In the genomic region with DNA sequence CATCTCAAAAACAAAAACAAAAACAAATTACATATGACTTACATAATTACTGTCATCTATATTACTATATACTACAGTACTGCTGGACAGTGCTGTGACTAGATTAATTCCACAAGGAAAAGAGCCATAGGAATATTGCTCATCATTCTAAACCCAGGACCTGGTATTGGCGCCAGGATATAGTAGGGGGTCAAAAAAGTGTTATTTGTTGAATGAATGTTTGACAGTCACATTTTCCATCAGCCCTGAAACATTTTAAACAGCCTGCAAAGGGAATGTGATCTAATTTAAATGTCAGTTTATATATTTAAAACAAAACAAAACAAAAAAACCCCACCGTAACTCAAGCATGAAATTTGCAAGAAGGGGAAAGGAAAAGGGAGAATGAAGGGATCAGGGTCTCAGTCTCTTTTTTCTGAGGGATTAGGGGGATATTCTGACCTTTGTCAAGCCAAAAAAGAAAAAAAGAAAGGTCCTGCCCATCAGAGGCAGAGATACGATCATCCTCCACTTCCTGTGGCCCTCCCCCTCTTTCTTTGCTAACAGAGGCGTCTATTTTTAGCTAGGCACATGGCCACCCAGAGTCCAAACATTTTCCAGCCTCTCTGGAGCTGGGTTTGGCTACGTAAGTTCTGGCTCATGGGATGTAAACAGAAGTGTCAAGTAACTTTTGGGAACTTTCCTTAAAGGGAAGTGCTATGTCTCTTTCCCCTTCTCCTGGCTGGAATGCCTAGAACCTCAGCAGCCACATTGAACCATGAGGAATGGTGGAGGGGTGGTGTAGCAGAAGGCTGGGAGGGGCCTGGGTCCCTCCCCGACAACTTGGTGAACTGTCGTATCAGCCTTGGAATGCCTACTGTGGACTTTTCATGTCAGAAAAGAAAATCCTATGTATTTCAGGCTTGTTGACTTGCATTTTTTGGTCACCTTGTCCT, we compare ENCODE assay signal across 8 cellular contexts. TPM values are rescaled to one million over a fixed set of nuclear protein-coding genes. Genes with fewer than 3 reads are reported as not detected.
DNase-seq lines count a peak whose midpoint lies in the region; ATAC-seq and TF ChIP-seq lines count a peak whose summit lies in the region.

No MANE protein-coding gene starts in this region.

- H3K4me3 Mint-ChIP-seq in activated naive CD4-positive, alpha-beta T cell treated with anti-CD3 and anti-CD28 coated beads, Interleukin-2, amount 50 U/mL, for 24 hours: no peak overlapping the region
- no peak overlapping the region for H3K4me3 Mint-ChIP-seq in WTC11

- H3K4me1 ChIP-seq in foreskin keratinocyte: peaks cover 12% of the 10 kb centered on the region
- peaks cover 2% of the 10 kb centered on the region for H3K4me1 ChIP-seq in prostate gland (replicated peaks)

- no peaks in the 10 kb centered on the region for H3K36me3 ChIP-seq in prostate gland

- DNase-seq in activated naive CD4-positive, alpha-beta T cell treated with Interleukin-2 at 50 U/mL for 16 hours: no peak
- DNase-seq in WTC11 (ENCODE audit: low spot score): no peak
- peak; percentile 7 to 28 for DNase-seq in foreskin keratinocyte
- peak; percentile 93 for DNase-seq in prostate gland (ENCODE audit: low spot score)
- no peak for DNase-seq in activated CD4-positive, alpha-beta T cell treated with anti-CD3 and anti-CD28 coated beads, Interleukin-2, amount 50 U/mL, for 48 hours
- DNase-seq in caudate nucleus (lab: John Stamatoyannopoulos, UW): no peak

- intact Hi-C loops in prostate gland (cut with DNase I): no loop called here

- no peaks in the 10 kb centered on the region for H3K9me3 Mint-ChIP-seq in activated naive CD4-positive, alpha-beta T cell treated with anti-CD3 and anti-CD28 coated beads, Interleukin-2, amount 50 U/mL, for 24 hours
- H3K9me3 Mint-ChIP-seq in WTC11: no peaks in the 10 kb centered on the region

- TF ChIP-seq CTCF in WTC11 (IDR thresholded peaks at IDR 0.05) (no peak), foreskin keratinocyte (conservative IDR thresholded peaks at IDR 0.05) (no peak), prostate gland (IDR thresholded peaks at IDR 0.05) (no peak)

- H3K9me3 ChIP-seq in prostate gland: no peaks in the 10 kb centered on the region

- H3K27me3 Mint-ChIP-seq in activated naive CD4-positive, alpha-beta T cell treated with anti-CD3 and anti-CD28 coated beads, Interleukin-2, amount 50 U/mL, for 24 hours: no peaks in the 10 kb centered on the region
- H3K27me3 Mint-ChIP-seq in WTC11 (ENCODE audit: low read depth): no peaks in the 10 kb centered on the region

- 31% methylated on average over 7 of the region's 7 CpGs for WGBS in prostate gland

- H3K27ac ChIP-seq in foreskin keratinocyte: no peak overlapping the region
- peak overlapping the region; percentile 91 to 92 for H3K27ac ChIP-seq in prostate gland
- no peak overlapping the region for H3K27ac ChIP-seq in caudate nucleus (ENCODE audit: low read depth, low read length)

- H3K36me3 Mint-ChIP-seq in activated naive CD4-positive, alpha-beta T cell treated with anti-CD3 and anti-CD28 coated beads, Interleukin-2, amount 50 U/mL, for 24 hours: peaks cover under 1% of the 10 kb centered on the region
- no peaks in the 10 kb centered on the region for H3K36me3 Mint-ChIP-seq in WTC11

- no peak for TF ChIP-seq POLR2A in prostate gland (IDR thresholded peaks at IDR 0.05)

- H3K27me3 ChIP-seq in foreskin keratinocyte: no peaks in the 10 kb centered on the region
- H3K27me3 ChIP-seq in prostate gland (replicated peaks; ENCODE audit: insufficient read depth): no peaks in the 10 kb centered on the region

- POLR2A ChIA-PET in WTC11 (lab: Charles Lee): no interaction called here

- ATAC-seq in WTC11: peak; percentile 11
- no peak for ATAC-seq in foreskin keratinocyte
- no peak for ATAC-seq in GM18520 (IDR thresholded peaks at IDR 0.05; ENCODE audit: unreplicated experiment)

- CTCF ChIA-PET in WTC11 (lab: Charles Lee): interaction anchor here (0.6 to 1.4 kb wide), 3 partner anchors 17 to 158 kb away, joined by 3 to 5 read pairs (median 3); no protein-coding TSS in a partner anchor

- H3K4me3 ChIP-seq in prostate gland: no peak overlapping the region

- peak overlapping the region; percentile 30 for H3K27ac Mint-ChIP-seq in activated naive CD4-positive, alpha-beta T cell treated with anti-CD3 and anti-CD28 coated beads, Interleukin-2, amount 50 U/mL, for 24 hours
- peak overlapping the region; percentile 81 for H3K27ac Mint-ChIP-seq in WTC11

- peaks cover 8% of the 10 kb centered on the region for H3K4me1 Mint-ChIP-seq in activated naive CD4-positive, alpha-beta T cell treated with anti-CD3 and anti-CD28 coated beads, Interleukin-2, amount 50 U/mL, for 24 hours
- H3K4me1 Mint-ChIP-seq in WTC11: peaks cover 20% of the 10 kb centered on the region

TF ChIP-seq in WTC11, 78 proteins besides CTCF, POLR2A, EP300 and RAD21:
- TF ChIP-seq GTF2I (CRISPR knock-in tag; conservative IDR thresholded peaks at IDR 0.05) (0 out of 2 replicates have a peak, but pooled peaks have one; percentile 31), ZNF423 (CRISPR knock-in tag; IDR thresholded peaks at IDR 0.05) (no peak)
- TF ChIP-seq, protein P1, sequence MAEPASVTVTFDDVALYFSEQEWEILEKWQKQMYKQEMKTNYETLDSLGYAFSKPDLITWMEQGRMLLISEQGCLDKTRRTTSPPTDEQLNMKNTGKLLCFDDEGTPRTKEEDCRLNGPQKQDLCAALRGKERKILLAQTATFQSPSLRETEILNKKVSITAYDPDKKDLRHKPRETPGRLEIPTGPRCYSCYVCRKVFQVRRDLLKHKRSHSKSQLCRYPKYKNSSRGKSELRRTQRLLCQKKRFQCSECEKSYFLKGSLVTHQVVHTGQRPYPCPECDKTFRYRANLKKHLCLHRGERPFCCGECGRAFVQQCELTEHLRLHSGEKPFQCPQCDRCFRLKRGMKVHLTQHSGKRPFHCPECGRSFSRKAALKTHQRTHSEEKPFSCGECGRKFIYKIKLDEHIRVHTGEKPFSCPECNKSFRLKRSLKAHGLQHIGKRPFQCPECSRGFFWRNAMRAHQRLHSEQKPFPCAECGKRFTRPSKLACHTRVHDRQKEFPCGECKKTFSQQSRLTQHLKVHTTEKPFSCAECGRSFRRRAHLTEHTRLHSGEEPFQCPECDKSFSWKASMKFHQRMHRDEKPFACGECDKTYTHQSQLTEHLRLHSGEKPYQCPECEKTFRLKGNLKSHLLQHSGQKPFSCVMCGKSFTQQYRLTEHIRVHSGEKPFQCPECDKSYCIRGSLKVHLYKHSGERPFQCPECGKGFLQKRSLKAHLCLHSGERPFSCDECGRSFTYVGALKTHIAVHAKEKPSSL (CRISPR knock-in tag; conservative IDR thresholded peaks at IDR 0.05): 0 out of 2 replicates have a peak, but pooled peaks have one; percentile 24

RNA-seq across cellular contexts. Expression of a gene that starts 44.6 kb away (rescaled TPM):
- total RNA-seq in WTC11 (2021) (58.1 to 65.5 TPM (median 59.1 TPM) in 3 replicates), foreskin keratinocyte (66.7 and 74.8 TPM in 2 replicates), prostate gland (100 to 1,000 TPM in 1 of 2 donors, 10 to 100 TPM in 1; 72.3 to 134 TPM)
- polyA plus RNA-seq in foreskin keratinocyte: 25.1 and 29.0 TPM in 2 replicates

RNA-seq across cellular contexts. Expression of a gene that starts 58.2 kb away (rescaled TPM):
- 27.5 to 32.2 TPM (median 27.9 TPM) in 3 replicates for total RNA-seq in WTC11 (2021)
- total RNA-seq in foreskin keratinocyte: 21.1 and 21.2 TPM in 2 replicates
- polyA plus RNA-seq in foreskin keratinocyte: 7.3 and 7.7 TPM in 2 replicates
- 10 to 100 TPM; 17.5 to 18.7 TPM for total RNA-seq in prostate gland

Comparison
In these comparisons a context has a peak if more than half of its experiments do, and no peak if none do; other contexts are left out.
1. DNase-seq: peak in foreskin keratinocyte (2 of 2) and prostate gland (single experiment); none in activated naive CD4-positive, alpha-beta T cell treated with Interleukin-2 at 50 U/mL for 16 hours (single experiment), WTC11 (single experiment), activated CD4-positive, alpha-beta T cell treated with anti-CD3 and anti-CD28 coated beads, Interleukin-2, amount 50 U/mL, for 48 hours (0 of 2) and caudate nucleus (0 of 61).
2. H3K27ac ChIP-seq: peak in prostate gland (2 of 2); none in foreskin keratinocyte (single experiment) and caudate nucleus (single experiment).